ENCODE assay signal across 21 cellular contexts in the genomic region with DNA sequence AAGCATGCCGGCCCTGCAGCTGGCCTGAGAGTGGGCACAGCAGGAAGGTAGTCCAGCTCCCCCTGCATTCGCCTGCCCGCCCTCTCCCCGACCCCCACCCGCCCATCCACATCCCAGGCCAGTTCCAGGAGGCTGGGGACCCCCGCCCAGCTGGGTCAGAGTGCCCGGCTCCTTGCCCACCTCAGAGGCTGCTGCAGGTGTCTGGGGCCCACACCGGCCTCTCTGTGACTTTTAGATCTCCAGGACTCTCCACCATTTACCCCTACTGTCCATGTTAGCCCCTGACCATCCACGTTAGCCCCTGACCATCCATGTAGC. TPM values are rescaled to one million over a fixed set of nuclear protein-coding genes. Genes with fewer than 3 reads are reported as not detected.
DNase-seq lines count a peak whose midpoint lies in the region; ATAC-seq and TF ChIP-seq lines count a peak whose summit lies in the region.
"Had no signal": no experiment of that assay in that cellular context is flagged by ENCODE, and none has a peak within 500 bp of the region (broad histone marks: within the 10 kb centered on the region; RNA-seq: fewer than 3 reads in every experiment).

No MANE protein-coding gene starts in this region.

- H3K27me3 ChIP-seq in suprapubic skin = peaks cover 5% of the 10 kb centered on the region
- H3K27me3 ChIP-seq: uterus had no signal

- TF ChIP-seq EP300 in suprapubic skin (IDR thresholded peaks at IDR 0.05) = no peak

- H3K36me3 ChIP-seq in mucosa of descending colon (ENCODE audit: low read depth) = no peaks in the 10 kb centered on the region
- no peaks in the 10 kb centered on the region for H3K36me3 ChIP-seq in suprapubic skin
- H3K36me3 ChIP-seq: left lung, neural progenitor cell, spleen, uterus had no signal

- TF ChIP-seq POLR2A in suprapubic skin (IDR thresholded peaks at IDR 0.05) = no peak

- no peak overlapping the region for H3K4me3 Mint-ChIP-seq in activated CD8-positive, alpha-beta memory T cell treated with anti-CD3 and anti-CD28 coated beads, Interleukin-2, amount 10 ng/mL, durations not matched to agents 7 days and 5 days
- H3K4me3 Mint-ChIP-seq: activated CD4-positive, alpha-beta memory T cell treated with anti-CD3 and anti-CD28 coated beads, Interleukin-2, amount 10 ng/mL, durations not matched to agents 7 days and 5 days; activated naive CD8-positive, alpha-beta T cell; neural progenitor cell had no signal

- H3K4me1 ChIP-seq in mucosa of descending colon (ENCODE audit: low read depth) = peaks cover 15% of the 10 kb centered on the region
- H3K4me1 ChIP-seq in suprapubic skin = peaks cover 25% of the 10 kb centered on the region
- H3K4me1 ChIP-seq: uterus had no signal

- peaks cover 26% of the 10 kb centered on the region for H3K36me3 Mint-ChIP-seq in activated CD8-positive, alpha-beta memory T cell treated with anti-CD3 and anti-CD28 coated beads, Interleukin-2, amount 10 ng/mL, durations not matched to agents 7 days and 5 days
- H3K36me3 Mint-ChIP-seq: activated naive CD8-positive, alpha-beta T cell; neural progenitor cell had no signal

- intact Hi-C loops in mucosa of descending colon (cut with DNase I, micrococcal nuclease) = no loop called here

- H3K27me3 Mint-ChIP-seq in activated CD8-positive, alpha-beta memory T cell treated with anti-CD3 and anti-CD28 coated beads, Interleukin-2, amount 10 ng/mL, durations not matched to agents 7 days and 5 days = peaks cover 4% of the 10 kb centered on the region

- H3K27ac ChIP-seq in RWPE1 (peak overlapping the region; percentile 61), suprapubic skin (no peak overlapping the region)
- H3K27ac ChIP-seq: C4-2B, left lung, neural progenitor cell, uterus, VCaP had no signal

- POLR2A ChIA-PET in RWPE1 (lab: Yijun Ruan, JAX; ENCODE audit: low non-redundant PET) = no interaction called here

- H3K9me3 ChIP-seq in mucosa of descending colon = no peaks in the 10 kb centered on the region
- H3K9me3 ChIP-seq in suprapubic skin = no peaks in the 10 kb centered on the region
- H3K9me3 ChIP-seq: left lung, spleen, uterus had no signal

- CTCF ChIA-PET in activated CD8-positive, alpha-beta memory T cell treated with anti-CD3 and anti-CD28 coated beads, Interleukin-2, amount 10 ng/mL, durations not matched to agents 7 days and 5 days (lab: Charles Lee) = no interaction called here
- CTCF ChIA-PET in RWPE1 (lab: Yijun Ruan, JAX) = no interaction called here

- peaks cover 39% of the 10 kb centered on the region for H3K4me1 Mint-ChIP-seq in activated CD8-positive, alpha-beta memory T cell treated with anti-CD3 and anti-CD28 coated beads, Interleukin-2, amount 10 ng/mL, durations not matched to agents 7 days and 5 days

- no peak overlapping the region for H3K27ac Mint-ChIP-seq in activated CD8-positive, alpha-beta memory T cell treated with anti-CD3 and anti-CD28 coated beads, Interleukin-2, amount 10 ng/mL, durations not matched to agents 7 days and 5 days
- H3K27ac Mint-ChIP-seq: activated CD4-positive, alpha-beta memory T cell treated with anti-CD3 and anti-CD28 coated beads, Interleukin-2, amount 10 ng/mL, durations not matched to agents 7 days and 5 days had no signal

- H3K9me3 Mint-ChIP-seq in activated CD8-positive, alpha-beta memory T cell treated with anti-CD3 and anti-CD28 coated beads, Interleukin-2, amount 10 ng/mL, durations not matched to agents 7 days and 5 days (ENCODE audit: low read depth) = no peaks in the 10 kb centered on the region
- H3K9me3 Mint-ChIP-seq: activated CD4-positive, alpha-beta memory T cell treated with anti-CD3 and anti-CD28 coated beads, Interleukin-2, amount 10 ng/mL, durations not matched to agents 7 days and 5 days; neural progenitor cell had no signal

- WGBS in suprapubic skin = 92% methylated on average over 9 of the region's 9 CpGs

- no peak for ATAC-seq in activated CD8-positive, alpha-beta memory T cell treated with anti-CD3 and anti-CD28 coated beads, Interleukin-2, amount 10 ng/mL, durations not matched to agents 7 days and 5 days
- ATAC-seq in mucosa of descending colon = no peak
- no peak for ATAC-seq in HG03159 (IDR thresholded peaks at IDR 0.05; ENCODE audit: unreplicated experiment)
- ATAC-seq: K562, left lung, Panc1 had no signal

- peak; percentile 54 for DNase-seq in activated CD8-positive, alpha-beta memory T cell treated with anti-CD3 and anti-CD28 coated beads, Interleukin-2, amount 50 U/mL, for 48 hours
- no peak for DNase-seq in activated CD8-positive, alpha-beta memory T cell treated with anti-CD3 and anti-CD28 coated beads, Interleukin-2, amount 10 ng/mL, durations not matched to agents 7 days and 5 days
- DNase-seq in RWPE1 (ENCODE audit: low spot score) = no peak
- DNase-seq in mucosa of descending colon = peak in 2 of 3 donors; percentile 17 to 39
- peak; percentile 55 to 69 for DNase-seq in suprapubic skin (ENCODE audit: low spot score in 2 of 2)
- DNase-seq in MV-4-11 (lab: John Stamatoyannopoulos, UW) = no peak
- DNase-seq in iPS-NIHi11 (ENCODE audit: low spot score) = no peak
- DNase-seq: ACHN, left lung, NCI-H187 treated with DMSO at 0.1 percent for 48 hours, NCI-H446, uterus had no signal

- no peak overlapping the region for H3K4me3 ChIP-seq in mucosa of descending colon
- no peak overlapping the region for H3K4me3 ChIP-seq in suprapubic skin
- H3K4me3 ChIP-seq: K562, left lung, neural progenitor cell, spleen, uterus had no signal

- TF ChIP-seq CTCF in RWPE1 (conservative IDR thresholded peaks at IDR 0.05; ENCODE audit: low read depth) (no peak), mucosa of descending colon (IDR thresholded peaks at IDR 0.05) (no peak), suprapubic skin (IDR thresholded peaks at IDR 0.05) (no peak)

RNA-seq across cellular contexts. Expression of gene EXOC3, which starts 46.3 kb away (rescaled TPM):
- total RNA-seq in activated CD8-positive, alpha-beta memory T cell treated with anti-CD3 and anti-CD28 coated beads, Interleukin-2, amount 10 ng/mL, durations not matched to agents 7 days and 5 days = 10 to 100 TPM; 68.2 to 71.2 TPM
- total RNA-seq in mucosa of descending colon (10 to 100 TPM; 67.0 to 89.1 (median 76.8) TPM), suprapubic skin (100 to 1,000 TPM in 1 of 4 donors, 10 to 100 TPM in 3; 68.9 to 199 (median 83.4) TPM)

Comparison
In these comparisons a context has a peak if more than half of its experiments do, and no peak if none do; other contexts are left out.
1. DNase-seq: peak in activated CD8-positive, alpha-beta memory T cell treated with anti-CD3 and anti-CD28 coated beads, Interleukin-2, amount 50 U/mL, for 48 hours (single experiment), mucosa of descending colon (2 of 3) and suprapubic skin (2 of 2); none in activated CD8-positive, alpha-beta memory T cell treated with anti-CD3 and anti-CD28 coated beads, Interleukin-2, amount 10 ng/mL, durations not matched to agents 7 days and 5 days (single experiment), RWPE1 (single experiment), MV-4-11 (single experiment) and iPS-NIHi11 (single experiment).